ENCODE assay signal across 9 cellular contexts in genomic region chr10:625335-625699, GRCh38.
DNase-seq lines count a peak whose midpoint lies in the region; ATAC-seq, FAIRE-seq and TF ChIP-seq lines count a peak whose summit lies in the region.
"Had no signal": no experiment of that assay in that cellular context is flagged by ENCODE, and none has a peak within 500 bp of the region (broad histone marks: within the 10 kb centered on the region; RNA-seq: fewer than 3 reads in every experiment).

No MANE protein-coding gene starts in this region.

- H3K4me2 ChIP-seq in HepG2 (ENCODE audit: low read depth, low read length): peak overlapping the region; percentile 86

- peaks cover 24% of the 10 kb centered on the region for H3K4me1 ChIP-seq in HepG2 (ENCODE audit: insufficient read depth, low read length)
- peaks cover 46 to 48% of the 10 kb centered on the region in 2 donors for H3K4me1 ChIP-seq in gastrocnemius medialis

- no peaks in the 10 kb centered on the region for H3K36me3 ChIP-seq in HepG2 (replicated peaks in 1 of 2; ENCODE audit: control insufficient read depth in 1 of 2, insufficient read depth in 2 of 2, low read length in 2 of 2)
- H3K36me3 ChIP-seq in gastrocnemius medialis: no peaks in the 10 kb centered on the region

- H3K27me3 ChIP-seq in HepG2 (ENCODE audit: control insufficient read depth in 1 of 2, insufficient read depth in 2 of 2, low read length in 2 of 2) (no peaks in the 10 kb centered on the region), gastrocnemius medialis (no peaks in the 10 kb centered on the region)

- H3K27ac ChIP-seq in HepG2 (ENCODE audit: extremely low read length, insufficient read depth, low read length) (peak overlapping the region; percentile 37), gastrocnemius medialis (peak overlapping the region; percentile 87 to 92 (median 88))

- no peak for TF ChIP-seq RAD21 in HepG2 (CRISPR knock-in tag; IDR thresholded peaks at IDR 0.05)

- in situ Hi-C loops in HepG2 (cut with HindIII; ENCODE audit: extremely low pct_ligation_motif_present, low pct_unique_long_range_greater_than_20kb) (no loop called here), gastrocnemius medialis (cut with MboI; ENCODE audit: low sequenced_read_pairs in 4 of 4) (no loop called here), GM13977 (cut with MboI; ENCODE audit: low pct_unique_long_range_greater_than_20kb, low sequenced_read_pairs, unreplicated experiment) (no loop called here)

- WGBS in HepG2 (ENCODE audit: low lambda C conversion rate): 40% methylated on average over 11 of the region's 17 CpGs

- H3K27ac Mint-ChIP-seq in T-helper 17 cell: no peak overlapping the region
- H3K27ac Mint-ChIP-seq: activated T-helper 2 cell treated with anti-CD3 and anti-CD28 coated beads, Interferon-gamma antibody, Interleukin-2, Interleukin-4, amounts not matched to agents 10 μg/mL and 5 μg/mL and 100 μg/mL, durations not matched to agents 14 hours and 24 hours and 36 hours had no signal

- DNase-seq in H54 (ENCODE audit: insufficient read length, low spot score) (peak; percentile 27), cerebellar cortex (ENCODE audit: low spot score) (peak; percentile 65), HepG2 (ENCODE audit: low spot score) (no peak), gastrocnemius medialis (peak; percentile 83 to 84), GM13977 (ENCODE audit: low spot score) (no peak), T-helper 17 cell (no peak)
- DNase-seq in activated CD4-positive, CD25-positive, alpha-beta regulatory T cell (lab: John Stamatoyannopoulos, UW): no peak

- H3K27me3 Mint-ChIP-seq in T-helper 17 cell: peaks cover 51% of the 10 kb centered on the region

- TF ChIP-seq POLR2A in H54 (IDR thresholded peaks at IDR 0.05; ENCODE audit: low read depth, low read length): no peak
- TF ChIP-seq POLR2A in HepG2 (IDR thresholded peaks at IDR 0.05; ENCODE audit: insufficient read depth in 1 of 2, low read depth in 2 of 2, low read length in 2 of 2): no peak
- TF ChIP-seq POLR2A in gastrocnemius medialis (IDR thresholded peaks at IDR 0.05): peak in 1 of 2 donors; percentile 9

- H3K79me2 ChIP-seq in HepG2 (ENCODE audit: insufficient read depth, low read length): no peaks in the 10 kb centered on the region

- H4K20me1 ChIP-seq in HepG2 (ENCODE audit: insufficient read depth, low read length): peaks cover 4% of the 10 kb centered on the region; the same call in 1 of the 2 replicates

- H3K9ac ChIP-seq in HepG2 (ENCODE audit: insufficient read depth, low read depth, low read length): peak overlapping the region; percentile 52

- H3K9me3 ChIP-seq in HepG2 (ENCODE audit: low read length): no peaks in the 10 kb centered on the region
- H3K9me3 ChIP-seq in gastrocnemius medialis: no peaks in the 10 kb centered on the region
- no peaks in the 10 kb centered on the region for H3K9me3 ChIP-seq in T-helper 17 cell (ENCODE audit: control insufficient read depth, low read length, poor library complexity, severe bottlenecking)

- POLR2A ChIA-PET in HepG2 (lab: Yijun Ruan, JAX): interaction anchor here (1.0 to 2.9 kb wide), 5 partner anchors 15 to 50 kb away, joined by 3 to 14 read pairs (median 4); no protein-coding TSS in a partner anchor

- TF ChIP-seq CTCF in HepG2 (CRISPR knock-in tag; IDR thresholded peaks at IDR 0.05) (no peak), gastrocnemius medialis (IDR thresholded peaks at IDR 0.05 in 4 of 5, conservative IDR thresholded peaks at IDR 0.05 in 1 of 5) (no peak), GM13977 (IDR thresholded peaks at IDR 0.05; ENCODE audit: extremely low read depth, insufficient read depth, missing control alignments) (no peak)

- no peak overlapping the region for H2AFZ ChIP-seq in HepG2 (ENCODE audit: low read length)

- no peaks in the 10 kb centered on the region for H3K36me3 Mint-ChIP-seq in T-helper 17 cell (ENCODE audit: low read depth)

- no peak for FAIRE-seq in H54 (lab: Jason Lieb, UNC)
- no peak for FAIRE-seq in HepG2 (lab: Jason Lieb, UNC)

- peaks cover 14% of the 10 kb centered on the region for H3K4me1 Mint-ChIP-seq in T-helper 17 cell

- CTCF ChIA-PET in HepG2 (lab: Yijun Ruan, JAX; ENCODE audit: low intra/inter-chr PET ratio, low total read pairs): no interaction called here

- H3K4me3 Mint-ChIP-seq in T-helper 17 cell: no peak overlapping the region

- no TSS peak for BruUV-seq in HepG2 (replicated peaks; lab: Mats Ljungman, UMichigan)

- intact Hi-C loops in HepG2 (cut with micrococcal nuclease; ENCODE audit: unreplicated experiment) (no loop called here), gastrocnemius medialis (cut with DNase I; ENCODE audit: low total_unique reads) (loop anchor here (2.0 to 10.0 kb wide), 4 partner anchors 35 to 419 kb away; partner anchors contain the start of gene IDI1)

- TF ChIP-seq EP300 in HepG2 (IDR thresholded peaks at IDR 0.05; ENCODE audit: low read depth in 2 of 2, low read length in 2 of 2): no peak
- TF ChIP-seq EP300 in HepG2 (CRISPR knock-in tag; IDR thresholded peaks at IDR 0.05; ENCODE audit: borderline replicate concordance): no peak

- ATAC-seq in HepG2: peak; percentile 66
- peak; percentile 59 to 79 for ATAC-seq in gastrocnemius medialis
- ATAC-seq in HG03439 (IDR thresholded peaks at IDR 0.05; ENCODE audit: unreplicated experiment): no peak
- no peak for ATAC-seq in T-helper 17 cell

- H3K4me3 ChIP-seq in HepG2 (replicated peaks in 1 of 3; ENCODE audit: insufficient read depth in 1 of 3, low read depth in 2 of 3, low read length in 3 of 3): peak overlapping the region; percentile 38 to 64 (median 51); a peak in 5 of 6 replicates
- peak overlapping the region; percentile 22 to 54 (median 46) for H3K4me3 ChIP-seq in gastrocnemius medialis

TF ChIP-seq in HepG2, 621 proteins besides CTCF, POLR2A, EP300 and RAD21:
- no peak for TF ChIP-seq AGO1 (IDR thresholded peaks at IDR 0.05; ENCODE audit: low read depth, low read length, poor library complexity, severe bottlenecking)
- no peak for TF ChIP-seq IRF2 (CRISPR knock-in tag; IDR thresholded peaks at IDR 0.05)
- 0 out of 2 replicates have a peak, but pooled peaks have one; percentile 0 for TF ChIP-seq ZFY (CRISPR knock-in tag; IDR thresholded peaks at IDR 0.05)
- TF ChIP-seq SP140L (CRISPR knock-in tag; IDR thresholded peaks at IDR 0.05; ENCODE audit: borderline replicate concordance): no peak
- no peak for TF ChIP-seq ZNF710 (CRISPR knock-in tag; IDR thresholded peaks at IDR 0.05; ENCODE audit: borderline replicate concordance)
- no peak for TF ChIP-seq POGZ (CRISPR knock-in tag; IDR thresholded peaks at IDR 0.05)
- TF ChIP-seq EZH2 (conservative IDR thresholded peaks at IDR 0.05; ENCODE audit: low read depth, low read length): no peak
- TF ChIP-seq ZNF678 (CRISPR knock-in tag; IDR thresholded peaks at IDR 0.05): no peak
- 0 out of 2 replicates have a peak, but pooled peaks have one; percentile 2 for TF ChIP-seq HDAC1 (CRISPR knock-in tag; IDR thresholded peaks at IDR 0.05)
- TF ChIP-seq PTBP1 (IDR thresholded peaks at IDR 0.05; ENCODE audit: low read depth, low read length, poor library complexity, severe bottlenecking): no peak
- TF ChIP-seq SRSF4 (IDR thresholded peaks at IDR 0.05; ENCODE audit: low read depth, low read length, poor library complexity, severe bottlenecking): no peak
- TF ChIP-seq GATA4 (IDR thresholded peaks at IDR 0.05; ENCODE audit: borderline replicate concordance, low read depth): no peak
- peak; percentile 3 for TF ChIP-seq HNRNPLL (IDR thresholded peaks at IDR 0.05; ENCODE audit: low read depth, low read length, poor library complexity, severe bottlenecking)
- no peak for TF ChIP-seq JDP2 (CRISPR knock-in tag; IDR thresholded peaks at IDR 0.05; ENCODE audit: borderline replicate concordance)
- TF ChIP-seq RELA (CRISPR knock-in tag; IDR thresholded peaks at IDR 0.05): no peak
- TF ChIP-seq ZNF749 (CRISPR knock-in tag; IDR thresholded peaks at IDR 0.05; ENCODE audit: borderline replicate concordance): no peak
- no peak for TF ChIP-seq FOXP4 (CRISPR knock-in tag; IDR thresholded peaks at IDR 0.05)
- TF ChIP-seq KLF6 (CRISPR knock-in tag; IDR thresholded peaks at IDR 0.05): no peak
- TF ChIP-seq FOXC1 (CRISPR knock-in tag; IDR thresholded peaks at IDR 0.05; ENCODE audit: borderline replicate concordance): no peak
- no peak for TF ChIP-seq ZNF510 (CRISPR knock-in tag; IDR thresholded peaks at IDR 0.05; ENCODE audit: low read depth)
- TF ChIP-seq NFYC (CRISPR knock-in tag; IDR thresholded peaks at IDR 0.05): no peak

Comparison
In these comparisons a context has a peak if more than half of its experiments do, and no peak if none do; other contexts are left out.
1. DNase-seq: peak in H54 (single experiment), cerebellar cortex (single experiment) and gastrocnemius medialis (2 of 2); none in HepG2 (single experiment), GM13977 (single experiment), T-helper 17 cell (0 of 3) and activated CD4-positive, CD25-positive, alpha-beta regulatory T cell (0 of 4).
2. ATAC-seq: peak in HepG2 (single experiment) and gastrocnemius medialis (2 of 2); none in HG03439 (single experiment) and T-helper 17 cell (single experiment).